11 cellular contexts compared by ENCODE assay signal in genomic region chr2:130376433-130377293, GRCh38.
A peak's percentile ranks its signal among the peaks of the same experiment; 100 is the strongest.
DNase-seq lines count a peak whose midpoint lies in the region; ATAC-seq and TF ChIP-seq lines count a peak whose summit lies in the region.
"Had no signal": no experiment of that assay in that cellular context is flagged by ENCODE, and none has a peak within 500 bp of the region (broad histone marks: within the 10 kb centered on the region; RNA-seq: fewer than 3 reads in every experiment).

No MANE protein-coding gene starts in this region.

- H3K27ac Mint-ChIP-seq in effector memory CD8-positive, alpha-beta T cell, result peak overlapping the region; percentile 80 to 92

- no peaks in the 10 kb centered on the region for H3K27me3 Mint-ChIP-seq in effector memory CD8-positive, alpha-beta T cell

- peak; percentile 56 for ATAC-seq in GM21360 (IDR thresholded peaks at IDR 0.05; ENCODE audit: unreplicated experiment)
- peak; percentile 46 for ATAC-seq in HG03439 (IDR thresholded peaks at IDR 0.05; ENCODE audit: unreplicated experiment)
- no peak for ATAC-seq in effector memory CD8-positive, alpha-beta T cell (replicated peaks)
- ATAC-seq: right cardiac atrium had no signal

- DNase-seq in GM12864 (ENCODE audit: low read depth) (peak; percentile 82), NCI-H1436 treated with DMSO at 0.1 percent for 48 hours (lab: John Stamatoyannopoulos, UW) (no peak), AML-193 (lab: John Stamatoyannopoulos, UW) (no peak), NCI-H187 treated with DMSO at 0.1 percent for 48 hours (lab: John Stamatoyannopoulos, UW) (no peak), AG08396 (ENCODE audit: low spot score) (no peak)
- no peak for DNase-seq in effector memory CD8-positive, alpha-beta T cell
- DNase-seq: IMR-90 had no signal

- TF ChIP-seq CTCF in GM12864 (IDR thresholded peaks at IDR 0.05; ENCODE audit: low read depth, low read length, missing control alignments), result peak; percentile 28

- H3K36me3 Mint-ChIP-seq in effector memory CD8-positive, alpha-beta T cell (ENCODE audit: insufficient read depth), result peaks cover 20% of the 10 kb centered on the region

- peaks cover 63 to 65% of the 10 kb centered on the region in 2 donors for H3K4me1 Mint-ChIP-seq in effector memory CD8-positive, alpha-beta T cell (ENCODE audit: low read depth in 2 of 2)

- no peak overlapping the region; the same call in 1 of the 2 replicates for H3K4me3 ChIP-seq in GM12864 (ENCODE audit: low read depth, low read length)
- H3K4me3 ChIP-seq: ascending aorta had no signal

- no peaks in the 10 kb centered on the region for H3K9me3 Mint-ChIP-seq in effector memory CD8-positive, alpha-beta T cell

- H3K4me3 Mint-ChIP-seq in effector memory CD8-positive, alpha-beta T cell, result peak overlapping the region in 1 of 2 donors; percentile 42
